ENCODE assay signal across 15 cellular contexts in the genomic region with DNA sequence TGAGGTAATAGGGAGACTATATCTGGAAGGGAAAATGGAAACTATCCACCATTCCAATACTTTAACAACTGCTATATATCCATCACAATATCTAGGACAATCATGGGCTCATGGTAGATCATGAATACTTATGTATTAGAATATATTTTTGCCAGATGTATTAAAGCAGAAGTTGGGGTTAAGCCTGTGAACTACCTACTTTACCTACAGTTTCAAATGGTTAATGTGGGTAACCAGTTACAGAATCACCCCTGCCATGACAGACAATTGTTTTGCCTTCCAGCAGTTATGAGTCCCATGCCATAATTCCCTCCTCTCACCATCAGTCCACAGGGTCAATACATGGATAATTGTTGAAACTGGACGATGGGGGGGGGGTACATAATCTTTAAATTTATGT. TPM values are rescaled to one million over a fixed set of nuclear protein-coding genes. Genes with fewer than 3 reads are reported as not detected.
DNase-seq lines count a peak whose midpoint lies in the region; ATAC-seq and TF ChIP-seq lines count a peak whose summit lies in the region.
"Had no signal": no experiment of that assay in that cellular context is flagged by ENCODE, and none has a peak within 500 bp of the region (broad histone marks: within the 10 kb centered on the region; RNA-seq: fewer than 3 reads in every experiment).

No MANE protein-coding gene starts in this region.

- no peaks in the 10 kb centered on the region for H3K4me1 Mint-ChIP-seq in activated T-cell treated with anti-CD3 and anti-CD28 coated beads, Interleukin-2, amount 50 U/mL, for 4 hours (ENCODE audit: low read depth)

- no peak for TF ChIP-seq POLR2A in uterus (IDR thresholded peaks at IDR 0.05)

- no peak for TF ChIP-seq EP300 in SK-N-SH (IDR thresholded peaks at IDR 0.05; ENCODE audit: borderline replicate concordance in 1 of 2, low read depth in 1 of 2, low read length in 1 of 2)

- TF ChIP-seq CTCF in uterus (IDR thresholded peaks at IDR 0.05) (no peak), SK-N-SH (IDR thresholded peaks at IDR 0.05) (no peak)

- no peaks in the 10 kb centered on the region for H3K79me2 ChIP-seq in SK-N-SH (ENCODE audit: insufficient read depth)

- POLR2A ChIA-PET in SK-N-SH (lab: Yijun Ruan, JAX) = no interaction called here

- intact Hi-C loops in uterus (cut with DNase I; ENCODE audit: low total_unique reads) = no loop called here

- peaks cover 16% of the 10 kb centered on the region for H3F3A ChIP-seq in SK-N-SH (replicated peaks; ENCODE audit: insufficient read depth)

- CTCF ChIA-PET in SK-N-SH (lab: Yijun Ruan, JAX) = interaction anchor here (1.0 kb wide), 1 partner anchor 25 kb away, joined by 3 read pairs; no protein-coding TSS in a partner anchor

- TF ChIP-seq RAD21 in SK-N-SH (IDR thresholded peaks at IDR 0.05; ENCODE audit: low read length) = no peak

- WGBS in SK-N-SH (ENCODE audit: low lambda C conversion rate) = 70% methylated on average over 1 of the region's 1 CpG

- H3K27ac ChIP-seq in uterus = no peak overlapping the region
- peak overlapping the region in 1 of 2 experiments; percentile 69; a peak in 2 of 4 replicates for H3K27ac ChIP-seq in SK-N-SH (ENCODE audit: low read depth in 2 of 2, low read length in 1 of 2)
- H3K27ac ChIP-seq: skin epidermis, vagina had no signal

- DNase-seq in uterus (no peak), SK-N-SH (no peak), DMS 273 treated with DMSO at 0.1 percent for 48 hours (lab: John Stamatoyannopoulos, UW) (no peak)
- no peak for DNase-seq in activated T-cell treated with anti-CD3 and anti-CD28 coated beads, Interleukin-2, amount 50 U/mL, for 4 hours
- DNase-seq: dermis blood vessel endothelial cell, GOT3, natural killer cell, T-helper 9 cell had no signal

- H3K4me3 ChIP-seq in uterus (no peak overlapping the region), SK-N-SH (ENCODE audit: low read depth in 2 of 2, low read length in 1 of 2) (no peak overlapping the region)
- H3K4me3 ChIP-seq: BLaER1 treated with 17β-estradiol and CSF1 and Interleukin-3, amounts not matched to agents 10 nM and 100 nM; skin epidermis; vagina had no signal

- H3K9me2 ChIP-seq in SK-N-SH = no peaks in the 10 kb centered on the region

- H3K4me1 ChIP-seq in uterus = no peaks in the 10 kb centered on the region
- H3K4me1 ChIP-seq in SK-N-SH (ENCODE audit: control insufficient read depth in 1 of 2, insufficient read depth in 2 of 2, low read depth in 1 of 2, low read length in 1 of 2) = peaks cover 0 to 6% of the 10 kb centered on the region in 2 experiments; a peak in 1 of 4 replicates
- H3K4me1 ChIP-seq: vagina had no signal

- H3K9ac ChIP-seq in SK-N-SH = no peak overlapping the region
- H3K9ac ChIP-seq: BLaER1 treated with 17β-estradiol and CSF1 and Interleukin-3, amounts not matched to agents 10 nM and 100 nM had no signal

- H3K9me3 Mint-ChIP-seq in activated T-cell treated with anti-CD3 and anti-CD28 coated beads, Interleukin-2, amount 50 U/mL, for 4 hours = no peaks in the 10 kb centered on the region
- H3K9me3 Mint-ChIP-seq: natural killer cell had no signal

- peak; percentile 59 for ATAC-seq in GM18511 (IDR thresholded peaks at IDR 0.05; ENCODE audit: unreplicated experiment)
- ATAC-seq in GM21367 (IDR thresholded peaks at IDR 0.05; ENCODE audit: unreplicated experiment) = peak; percentile 56
- ATAC-seq in HG02973 (IDR thresholded peaks at IDR 0.05; ENCODE audit: unreplicated experiment) = peak; percentile 58
- ATAC-seq in HG03565 (IDR thresholded peaks at IDR 0.05; ENCODE audit: unreplicated experiment) = peak; percentile 61
- no peak for ATAC-seq in activated T-cell treated with anti-CD3 and anti-CD28 coated beads, Interleukin-2, amount 50 U/mL, for 4 hours
- ATAC-seq: natural killer cell had no signal

- H3K4me3 Mint-ChIP-seq in activated T-cell treated with anti-CD3 and anti-CD28 coated beads, Interleukin-2, amount 50 U/mL, for 4 hours = no peak overlapping the region
- H3K4me3 Mint-ChIP-seq: natural killer cell had no signal

- peaks cover 3% of the 10 kb centered on the region for H3K27me3 Mint-ChIP-seq in activated T-cell treated with anti-CD3 and anti-CD28 coated beads, Interleukin-2, amount 50 U/mL, for 4 hours (ENCODE audit: low read depth)

- H3K9me3 ChIP-seq in uterus (no peaks in the 10 kb centered on the region), SK-N-SH (no peaks in the 10 kb centered on the region)
- H3K9me3 ChIP-seq: vagina had no signal

- no peak overlapping the region for H3K4me2 ChIP-seq in SK-N-SH

- H3K36me3 Mint-ChIP-seq in activated T-cell treated with anti-CD3 and anti-CD28 coated beads, Interleukin-2, amount 50 U/mL, for 4 hours (ENCODE audit: insufficient read depth) = no peaks in the 10 kb centered on the region
- H3K36me3 Mint-ChIP-seq: natural killer cell had no signal

- H3K36me3 ChIP-seq in uterus = no peaks in the 10 kb centered on the region
- H3K36me3 ChIP-seq in SK-N-SH (replicated peaks in 1 of 2; ENCODE audit: control insufficient read depth in 1 of 2, insufficient read depth in 2 of 2, low read length in 1 of 2) = no peaks in the 10 kb centered on the region
- H3K36me3 ChIP-seq: BLaER1 treated with 17β-estradiol and CSF1 and Interleukin-3, amounts not matched to agents 10 nM and 100 nM; vagina had no signal

- H3K27me3 ChIP-seq in uterus = no peaks in the 10 kb centered on the region
- H3K27me3 ChIP-seq in SK-N-SH (ENCODE audit: insufficient read depth) = no peaks in the 10 kb centered on the region
- H3K27me3 ChIP-seq: BLaER1 treated with 17β-estradiol and CSF1 and Interleukin-3, amounts not matched to agents 10 nM and 100 nM; vagina had no signal

- no peaks in the 10 kb centered on the region for H4K20me1 ChIP-seq in SK-N-SH (ENCODE audit: insufficient read depth)
- H4K20me1 ChIP-seq: BLaER1 treated with 17β-estradiol and CSF1 and Interleukin-3, amounts not matched to agents 10 nM and 100 nM had no signal

- no peak overlapping the region for H2AFZ ChIP-seq in SK-N-SH (ENCODE audit: low read depth)

TF ChIP-seq in SK-N-SH, 30 proteins besides CTCF, POLR2A, EP300 and RAD21:
- no peak for TF ChIP-seq FOXJ3 (CRISPR knock-in tag; IDR thresholded peaks at IDR 0.05)
- no peak for TF ChIP-seq SIN3A (IDR thresholded peaks at IDR 0.05; ENCODE audit: borderline replicate concordance, low read depth, low read length)
- no peak for TF ChIP-seq FOXM1 (IDR thresholded peaks at IDR 0.05; ENCODE audit: low read depth)

RNA-seq across cellular contexts. Expression of a gene that starts 29.9 kb away (rescaled TPM):
- 100 to 1,000 TPM in 1 of 4 donors, 10 to 100 TPM in 3; 44.7 to 124 (median 55.1) TPM for total RNA-seq in uterus
- total RNA-seq in activated T-cell treated with anti-CD3 and anti-CD28 coated beads, Interleukin-2, amount 50 U/mL, for 4 hours = 1 to 10 TPM in 1 of 3 donors, under 1 TPM in 2; 0.21 to 1.3 (median 0.56) TPM
- 1.2 and 1.8 TPM in 2 replicates for polyA plus RNA-seq in SK-N-SH (2012; rRNA removed)
- polyA plus RNA-seq in SK-N-SH (2012; cell fraction: cytosol; rRNA removed) = 1.6 and 1.7 TPM in 2 replicates
- 2.2 and 3.3 TPM in 2 replicates for polyA plus RNA-seq in SK-N-SH (2012; cell fraction: nucleus; rRNA removed)

Comparison
In these comparisons a context has a peak if more than half of its experiments do, and no peak if none do; other contexts are left out.
1. ATAC-seq: peak in GM18511 (single experiment), GM21367 (single experiment), HG02973 (single experiment) and HG03565 (single experiment); none in activated T-cell treated with anti-CD3 and anti-CD28 coated beads, Interleukin-2, amount 50 U/mL, for 4 hours (0 of 2).
2. RNA of a gene that starts 29.9 kb away (total RNA-seq): 44.7 to 124 TPM in uterus; 0.21 to 1.3 TPM in activated T-cell treated with anti-CD3 and anti-CD28 coated beads, Interleukin-2, amount 50 U/mL, for 4 hours; every median in the first group is over 10 times any median in the second.